ENCODE assay signal across 10 cellular contexts in genomic region chr6:1312193-1312443, GRCh38. TPM values are rescaled to one million over a fixed set of nuclear protein-coding genes. Genes with fewer than 3 reads are reported as not detected.
DNase-seq lines count a peak whose midpoint lies in the region; ATAC-seq and TF ChIP-seq lines count a peak whose summit lies in the region.
"Had no signal": no experiment of that assay in that cellular context is flagged by ENCODE, and none has a peak within 500 bp of the region (broad histone marks: within the 10 kb centered on the region; RNA-seq: fewer than 3 reads in every experiment).

No MANE protein-coding gene starts in this region.

- CTCF ChIA-PET in activated naive CD4-positive, alpha-beta T cell treated with anti-CD3 and anti-CD28 coated beads for 36 hours (lab: Charles Lee), result no interaction called here
- CTCF ChIA-PET in mammary epithelial cell (lab: Charles Lee; ENCODE audit: low non-redundant PET), result interaction anchor here (0.6 kb wide), 1 partner anchor 96 kb away, joined by 4 read pairs; no protein-coding TSS in a partner anchor

- no peaks in the 10 kb centered on the region for H3K27me3 ChIP-seq in mammary epithelial cell (ENCODE audit: insufficient read depth, low read length)
- no peaks in the 10 kb centered on the region for H3K27me3 ChIP-seq in lung (ENCODE audit: control insufficient read depth, insufficient read depth)
- H3K27me3 ChIP-seq in transverse colon, result peaks cover 83% of the 10 kb centered on the region
- H3K27me3 ChIP-seq in uterus, result peaks cover 0 to 37% of the 10 kb centered on the region in 2 donors

- no peaks in the 10 kb centered on the region for H3K36me3 ChIP-seq in mammary epithelial cell (ENCODE audit: insufficient read depth, low read length)
- H3K36me3 ChIP-seq in lung (ENCODE audit: control insufficient read depth in 2 of 2, insufficient read depth in 2 of 2, low read length in 2 of 2), result no peaks in the 10 kb centered on the region
- no peaks in the 10 kb centered on the region for H3K36me3 ChIP-seq in transverse colon
- no peaks in the 10 kb centered on the region for H3K36me3 ChIP-seq in uterus

- peak overlapping the region; percentile 58 for H3K9ac ChIP-seq in mammary epithelial cell (ENCODE audit: insufficient read depth, low read length)

- no peaks in the 10 kb centered on the region for H3K9me3 ChIP-seq in mammary epithelial cell (replicated peaks; ENCODE audit: insufficient read depth, low read length)
- H3K9me3 ChIP-seq in lung (ENCODE audit: control insufficient read depth in 2 of 2, insufficient read depth in 1 of 2, low read length in 1 of 2), result no peaks in the 10 kb centered on the region
- H3K9me3 ChIP-seq in transverse colon, result no peaks in the 10 kb centered on the region
- no peaks in the 10 kb centered on the region for H3K9me3 ChIP-seq in uterus

- H3K9me3 Mint-ChIP-seq in activated naive CD4-positive, alpha-beta T cell treated with anti-CD3 and anti-CD28 coated beads for 36 hours, result no peaks in the 10 kb centered on the region

- in situ Hi-C loops in mammary epithelial cell (cut with MboI; ENCODE audit: low sequenced_read_pairs in 2 of 2) (no loop called here), transverse colon (cut with MboI; ENCODE audit: low pct_ligation_motif_present in 1 of 4, low pct_unique_long_range_greater_than_20kb in 1 of 4, low sequenced_read_pairs in 3 of 4) (no loop called here)

- peak overlapping the region; percentile 60 to 74 (median 65) for H3K4me3 ChIP-seq in mammary epithelial cell (replicated peaks in 1 of 3; ENCODE audit: insufficient read depth in 1 of 3, low read depth in 2 of 3, low read length in 3 of 3)
- H3K4me3 ChIP-seq in lung, result peak overlapping the region; percentile 68
- H3K4me3 ChIP-seq in transverse colon, result peak overlapping the region; percentile 23 to 51 (median 34)
- H3K4me3 ChIP-seq in uterus, result no peak overlapping the region

- H3K4me1 Mint-ChIP-seq in activated naive CD4-positive, alpha-beta T cell treated with anti-CD3 and anti-CD28 coated beads for 36 hours (ENCODE audit: low read depth), result peaks cover 28% of the 10 kb centered on the region

- peak overlapping the region; percentile 94 for H2AFZ ChIP-seq in mammary epithelial cell (ENCODE audit: low read depth, low read length)

- H3K27ac Mint-ChIP-seq in activated naive CD4-positive, alpha-beta T cell treated with anti-CD3 and anti-CD28 coated beads for 36 hours, result no peak overlapping the region

- WGBS in mammary epithelial cell (ENCODE audit: low coverage, missing lambda C conversion rate), result 3% methylated on average over 7 of the region's 23 CpGs
- 1 to 2% methylated on average over 22 to 23 of the region's 23 CpGs for WGBS in lung, 2 donors
- 0% methylated on average over 18 of the region's 23 CpGs; no CpG with 5 or more reads in 1 of the 2 donors for WGBS in transverse colon (ENCODE audit: low coverage in 1 of 2), 2 donors

- dilution Hi-C loops in mammary epithelial cell (cut with HindIII; ENCODE audit: low sequenced_read_pairs), result no loop called here

- ATAC-seq in lung (ENCODE audit: insufficient read depth, low FRiP score) (no peak), HG03571 (IDR thresholded peaks at IDR 0.05; ENCODE audit: unreplicated experiment) (no peak), GM18870 (IDR thresholded peaks at IDR 0.05; ENCODE audit: unreplicated experiment) (no peak)

- peak overlapping the region; percentile 49 for H3K4me3 Mint-ChIP-seq in activated naive CD4-positive, alpha-beta T cell treated with anti-CD3 and anti-CD28 coated beads for 36 hours

- BruUV-seq in mammary epithelial cell (replicated peaks; lab: Mats Ljungman, UMichigan), result TSS peak; percentile 58

- peak overlapping the region; percentile 99 for H3K4me2 ChIP-seq in mammary epithelial cell (ENCODE audit: insufficient read depth, low read depth, low read length)

- H3K27ac ChIP-seq in mammary epithelial cell (ENCODE audit: insufficient read depth, low read depth, low read length), result peak overlapping the region; percentile 61
- H3K27ac ChIP-seq in lung (ENCODE audit: low read depth in 1 of 2, low read length in 1 of 2), result peak overlapping the region in 1 of 2 donors; percentile 78
- H3K27ac ChIP-seq in transverse colon, result peak overlapping the region; percentile 31 to 67 (median 45)
- H3K27ac ChIP-seq in uterus, result no peak overlapping the region

- DNase-seq in activated naive CD4-positive, alpha-beta T cell treated with anti-CD3 and anti-CD28 coated beads for 36 hours, result no peak
- no peak for DNase-seq in activated naive CD4-positive, alpha-beta T cell treated with anti-CD3 and anti-CD28 coated beads, Interleukin-2, amount 50 U/mL, for 16 hours
- DNase-seq in mammary epithelial cell (no peak), lung (ENCODE audit: low spot score) (no peak), transverse colon (no peak), uterus (no peak)
- DNase-seq: DND-41 had no signal

- H3K4me1 ChIP-seq in mammary epithelial cell (ENCODE audit: insufficient read depth, low read length) (peaks cover 35% of the 10 kb centered on the region), lung (ENCODE audit: control insufficient read depth in 2 of 2, insufficient read depth in 2 of 2, low read length in 2 of 2) (peaks cover 4 to 14% of the 10 kb centered on the region in 2 donors), transverse colon (peaks cover 0 to 45% (median 35%) of the 10 kb centered on the region in 4 donors), uterus (peaks cover 0 to 17% of the 10 kb centered on the region in 2 donors)

- no peak for TF ChIP-seq EP300 in transverse colon (IDR thresholded peaks at IDR 0.05; ENCODE audit: low read depth)

- H3K27me3 Mint-ChIP-seq in activated naive CD4-positive, alpha-beta T cell treated with anti-CD3 and anti-CD28 coated beads for 36 hours (ENCODE audit: low read depth), result peaks cover 60% of the 10 kb centered on the region

- TF ChIP-seq CTCF in mammary epithelial cell (conservative IDR thresholded peaks at IDR 0.05 in 1 of 2, IDR thresholded peaks at IDR 0.05 in 1 of 2; ENCODE audit: extremely low read depth in 1 of 2, insufficient read depth in 1 of 2, low read depth in 1 of 2, low read length in 2 of 2) (no peak), lung (IDR thresholded peaks at IDR 0.05; ENCODE audit: control extremely low read depth, extremely low read depth) (no peak), transverse colon (IDR thresholded peaks at IDR 0.05) (no peak), uterus (IDR thresholded peaks at IDR 0.05) (no peak)

- no peak for TF ChIP-seq POLR2A in transverse colon (IDR thresholded peaks at IDR 0.05)
- no peak for TF ChIP-seq POLR2A in uterus (IDR thresholded peaks at IDR 0.05)

- H3K79me2 ChIP-seq in mammary epithelial cell (ENCODE audit: insufficient read depth, low read length), result peaks cover 5% of the 10 kb centered on the region

- no peaks in the 10 kb centered on the region for H4K20me1 ChIP-seq in mammary epithelial cell (ENCODE audit: insufficient read depth, low read length)

- H3K36me3 Mint-ChIP-seq in activated naive CD4-positive, alpha-beta T cell treated with anti-CD3 and anti-CD28 coated beads for 36 hours (ENCODE audit: low read depth), result no peaks in the 10 kb centered on the region

- intact Hi-C loops in activated naive CD4-positive, alpha-beta T cell treated with anti-CD3 and anti-CD28 coated beads for 36 hours (cut with micrococcal nuclease), result loop anchor here (10.0 kb wide), 1 partner anchor 917 kb away; the partner anchor contains the start of gene IRF4
- intact Hi-C loops in mammary epithelial cell (cut with micrococcal nuclease), result no loop called here
- intact Hi-C loops in transverse colon (cut with DNase I; ENCODE audit: low total_unique reads), result no loop called here
- intact Hi-C loops in uterus (cut with DNase I; ENCODE audit: low total_unique reads), result no loop called here

RNA-seq across cellular contexts. Expression of gene FOXQ1, which starts 0.2 kb away (rescaled TPM):
- not detected for total RNA-seq in activated naive CD4-positive, alpha-beta T cell treated with anti-CD3 and anti-CD28 coated beads for 36 hours
- under 1 TPM in 1 of 2 donors, not detected in 1; 0.92 TPM for total RNA-seq in mammary epithelial cell
- 3.4 TPM for polyA plus RNA-seq in mammary epithelial cell
- 1.8 TPM for polyA minus RNA-seq in mammary epithelial cell
- 10 to 100 TPM in 1 of 2 donors, 1 to 10 TPM in 1; 2.0 to 22.9 TPM for total RNA-seq in lung
- polyA plus RNA-seq in lung, result 10 to 100 TPM in 1 of 2 donors, 1 to 10 TPM in 1; 1.5 to 11.7 TPM
- 1 to 10 TPM in 1 of 4 donors, not detected in 3; 1.6 TPM for total RNA-seq in transverse colon
- under 1 TPM in 2 of 4 donors, not detected in 2; 0.18 to 0.48 TPM for total RNA-seq in uterus
- total RNA-seq: T-helper 1 cell treated with Interleukin-12 subunit alpha and Interleukin-12 subunit beta and Interleukin-4 antibody, amounts not matched to agents 30 ng/mL and 1 ng/mL, for 36 hours had no signal

Comparison
In these comparisons a context has a peak if more than half of its experiments do, and no peak if none do; other contexts are left out.
1. H3K27ac ChIP-seq: peak in mammary epithelial cell (single experiment) and transverse colon (4 of 4); none in uterus (0 of 2).
2. H3K4me3 ChIP-seq: peak in mammary epithelial cell (3 of 3), lung (single experiment) and transverse colon (4 of 4); none in uterus (0 of 2).